16 cellular contexts compared by ENCODE assay signal in genomic region chr10:123759496-123760070, GRCh38.
DNase-seq lines count a peak whose midpoint lies in the region; TF ChIP-seq lines count a peak whose summit lies in the region.
"Had no signal": no experiment of that assay in that cellular context is flagged by ENCODE, and none has a peak within 500 bp of the region (broad histone marks: within the 10 kb centered on the region; RNA-seq: fewer than 3 reads in every experiment).

No MANE protein-coding gene starts in this region.

- H3K27ac ChIP-seq in neuronal stem cell (replicated peaks; ENCODE audit: low read length) (peak overlapping the region; percentile 49), GM23248 (no peak overlapping the region), SK-N-SH (ENCODE audit: low read depth in 2 of 2, low read length in 1 of 2) (no peak overlapping the region)

- H3K4ac ChIP-seq in neuronal stem cell (ENCODE audit: low read length), result no peak overlapping the region

- in situ Hi-C loops in GM23248 (cut with MboI), result no loop called here

- no peaks in the 10 kb centered on the region for H3K9me2 ChIP-seq in GM23248 (ENCODE audit: insufficient read depth)
- H3K9me2 ChIP-seq in SK-N-SH, result no peaks in the 10 kb centered on the region

- WGBS in neuronal stem cell (ENCODE audit: extremely low coverage in 2 of 2, insufficient read length in 2 of 2, insufficient replicate concordance in 1 of 2), 2 donors, result no CpG with 5 or more reads among the region's 8 CpGs
- WGBS in GM23248 (ENCODE audit: low coverage in 1 of 2, low lambda C conversion rate in 2 of 2, missing lambda C conversion rate in 2 of 2), 2 experiments, result 67 to 69% methylated on average over 8 of the region's 8 CpGs
- 33% methylated on average over 8 of the region's 8 CpGs for WGBS in SK-N-SH (ENCODE audit: low lambda C conversion rate)

- peak; percentile 19 for DNase-seq in ELF-1 (ENCODE audit: low read depth, low spot score)
- peak; percentile 60 for DNase-seq in NCI-H748 (lab: John Stamatoyannopoulos, UW; ENCODE audit: unreplicated experiment)
- peak; percentile 69 for DNase-seq in islet precursor cell
- peak; percentile 36 for DNase-seq in neuronal stem cell (ENCODE audit: low spot score)
- DNase-seq in stimulated activated CD4-positive, alpha-beta T cell treated with anti-CD3 and anti-CD28 coated beads, Interleukin-4, amount 100 ng/mL, for 4 hours, result no peak
- no peak for DNase-seq in GM23248
- no peak for DNase-seq in OCI-M2 (lab: John Stamatoyannopoulos, UW; ENCODE audit: unreplicated experiment)
- DNase-seq in SK-N-SH, result no peak
- DNase-seq: BE2C; CD8-positive, alpha-beta T cell; EL; NCI-H1436; NCI-H2029 treated with DMSO at 0.1 percent for 48 hours; NCI-H446 treated with DMSO at 0.1 percent for 48 hours; SW 1271 had no signal

- no peaks in the 10 kb centered on the region for H3K79me2 ChIP-seq in GM23248 (ENCODE audit: insufficient read depth)
- H3K79me2 ChIP-seq in SK-N-SH (ENCODE audit: insufficient read depth), result no peaks in the 10 kb centered on the region

- no peaks in the 10 kb centered on the region for H3K9me3 ChIP-seq in neuronal stem cell (replicated peaks in 1 of 2; ENCODE audit: control insufficient read depth in 2 of 2, insufficient read depth in 1 of 2, low read depth in 1 of 2, low read length in 2 of 2)
- no peaks in the 10 kb centered on the region for H3K9me3 ChIP-seq in GM23248 (ENCODE audit: low read depth)
- H3K9me3 ChIP-seq in SK-N-SH, result no peaks in the 10 kb centered on the region
- H3K9me3 ChIP-seq: BE2C, HAP-1 had no signal

- H3K4me2 ChIP-seq in neuronal stem cell (ENCODE audit: insufficient read depth, low read length, poor library complexity, severe bottlenecking) (no peak overlapping the region), GM23248 (ENCODE audit: unreplicated experiment) (no peak overlapping the region), SK-N-SH (no peak overlapping the region)

- H2AK5ac ChIP-seq in neuronal stem cell (ENCODE audit: low read depth, low read length), result no peak overlapping the region

- H4K91ac ChIP-seq in neuronal stem cell (ENCODE audit: low read depth, low read length, poor library complexity), result no peak overlapping the region

- peaks cover 4 to 13% of the 10 kb centered on the region in 2 donors for H3K4me1 ChIP-seq in neuronal stem cell (ENCODE audit: control insufficient read depth in 2 of 2, insufficient read depth in 1 of 2, low read depth in 1 of 2, low read length in 2 of 2)
- H3K4me1 ChIP-seq in GM23248 (ENCODE audit: insufficient read depth), result no peaks in the 10 kb centered on the region
- H3K4me1 ChIP-seq in SK-N-SH (ENCODE audit: control insufficient read depth in 1 of 2, insufficient read depth in 2 of 2, low read depth in 1 of 2, low read length in 1 of 2), result peaks cover 0 to 6% of the 10 kb centered on the region in 2 experiments; a peak in 1 of 4 replicates
- H3K4me1 ChIP-seq: BE2C, HAP-1 had no signal

- no peak for TF ChIP-seq RAD21 in SK-N-SH (IDR thresholded peaks at IDR 0.05; ENCODE audit: low read length)

- no peak overlapping the region for H2BK12ac ChIP-seq in neuronal stem cell (ENCODE audit: low read length)

- H2BK5ac ChIP-seq in neuronal stem cell (ENCODE audit: low read length), result no peak overlapping the region

- no peak overlapping the region for H2BK15ac ChIP-seq in neuronal stem cell (ENCODE audit: low read length)

- no peak overlapping the region for H3K23ac ChIP-seq in neuronal stem cell (ENCODE audit: low read depth, low read length, poor library complexity)

- H3K27me3 ChIP-seq in neuronal stem cell (ENCODE audit: control insufficient read depth in 3 of 3, insufficient read depth in 3 of 3, low read depth in 1 of 3, low read length in 3 of 3) (no peaks in the 10 kb centered on the region), GM23248 (replicated peaks; ENCODE audit: insufficient read depth) (no peaks in the 10 kb centered on the region), SK-N-SH (ENCODE audit: insufficient read depth) (no peaks in the 10 kb centered on the region)
- H3K27me3 ChIP-seq: BE2C had no signal

- no peak overlapping the region for H2AFZ ChIP-seq in neuronal stem cell (ENCODE audit: low read length)
- H2AFZ ChIP-seq in GM23248, result no peak overlapping the region
- no peak overlapping the region for H2AFZ ChIP-seq in SK-N-SH (ENCODE audit: low read depth)

- no peak overlapping the region for H3K14ac ChIP-seq in neuronal stem cell (ENCODE audit: low read length)

- TF ChIP-seq CTCF in SK-N-SH (IDR thresholded peaks at IDR 0.05), result no peak

- no peaks in the 10 kb centered on the region for H3K36me3 ChIP-seq in neuronal stem cell (replicated peaks in 1 of 2; ENCODE audit: control insufficient read depth in 2 of 2, insufficient read depth in 2 of 2, low read length in 2 of 2)
- H3K36me3 ChIP-seq in GM23248 (ENCODE audit: low read depth), result no peaks in the 10 kb centered on the region
- H3K36me3 ChIP-seq in SK-N-SH (replicated peaks in 1 of 2; ENCODE audit: control insufficient read depth in 1 of 2, insufficient read depth in 2 of 2, low read length in 1 of 2), result no peaks in the 10 kb centered on the region
- H3K36me3 ChIP-seq: BE2C, HAP-1 had no signal

- H2BK120ac ChIP-seq in neuronal stem cell (ENCODE audit: low read depth, low read length), result no peak overlapping the region

- H4K8ac ChIP-seq in neuronal stem cell (ENCODE audit: low read depth, low read length), result no peak overlapping the region

- CTCF ChIA-PET in SK-N-SH (lab: Yijun Ruan, JAX), result interaction anchor here (1.0 kb wide), 1 partner anchor 235 kb away, joined by 4 read pairs; no protein-coding TSS in a partner anchor

- H4K20me1 ChIP-seq in GM23248 (ENCODE audit: insufficient read depth) (no peaks in the 10 kb centered on the region), SK-N-SH (ENCODE audit: insufficient read depth) (no peaks in the 10 kb centered on the region)

- H3K79me1 ChIP-seq in neuronal stem cell (ENCODE audit: low read depth, low read length), result no peaks in the 10 kb centered on the region

- H3K4me3 ChIP-seq in neuronal stem cell (ENCODE audit: low read length in 2 of 2) (no peak overlapping the region), GM23248 (no peak overlapping the region), SK-N-SH (ENCODE audit: low read depth in 2 of 2, low read length in 1 of 2) (no peak overlapping the region)
- H3K4me3 ChIP-seq: HAP-1 had no signal

- H3K18ac ChIP-seq in neuronal stem cell (ENCODE audit: low read length), result no peak overlapping the region

- H3K9ac ChIP-seq in neuronal stem cell (ENCODE audit: low read depth, low read length, poor library complexity), result no peak overlapping the region
- H3K9ac ChIP-seq in GM23248, result no peak overlapping the region
- no peak overlapping the region for H3K9ac ChIP-seq in SK-N-SH

- no peaks in the 10 kb centered on the region for H3F3A ChIP-seq in GM23248 (ENCODE audit: insufficient read depth)
- H3F3A ChIP-seq in SK-N-SH (replicated peaks; ENCODE audit: insufficient read depth), result no peaks in the 10 kb centered on the region

- POLR2A ChIA-PET in SK-N-SH (lab: Yijun Ruan, JAX), result no interaction called here

- TF ChIP-seq EP300 in SK-N-SH (IDR thresholded peaks at IDR 0.05; ENCODE audit: borderline replicate concordance in 1 of 2, low read depth in 1 of 2, low read length in 1 of 2), result no peak

TF ChIP-seq in SK-N-SH, 30 proteins besides CTCF, POLR2A, EP300 and RAD21 (continues in another document):
- TF ChIP-seq EZH2phosphoT487 (IDR thresholded peaks at IDR 0.05; ENCODE audit: borderline replicate concordance, low read depth) (no peak), USF2 (IDR thresholded peaks at IDR 0.05; ENCODE audit: borderline replicate concordance, low read depth, low read length) (no peak), GATA2 (CRISPR knock-in tag; IDR thresholded peaks at IDR 0.05) (no peak), CHD2 (IDR thresholded peaks at IDR 0.05; ENCODE audit: low read length, partially characterized antibody) (no peak), RFX5 (IDR thresholded peaks at IDR 0.05; ENCODE audit: low read length) (no peak), MXI1 (IDR thresholded peaks at IDR 0.05; ENCODE audit: low read depth, low read length) (no peak), GABPA (IDR thresholded peaks at IDR 0.05; ENCODE audit: low read depth) (no peak), SMC3 (IDR thresholded peaks at IDR 0.05; ENCODE audit: low read depth, low read length) (no peak), YY1 (IDR thresholded peaks at IDR 0.05; ENCODE audit: low read depth) (no peak), USF1 (IDR thresholded peaks at IDR 0.05; ENCODE audit: borderline replicate concordance, low read depth) (no peak), MEF2A (IDR thresholded peaks at IDR 0.05; ENCODE audit: borderline replicate concordance, low read depth) (no peak), TAF1 (IDR thresholded peaks at IDR 0.05; ENCODE audit: borderline replicate concordance, low read depth, low read length) (no peak), RXRA (IDR thresholded peaks at IDR 0.05; ENCODE audit: borderline replicate concordance, low read depth) (no peak), NRF1 (IDR thresholded peaks at IDR 0.05; ENCODE audit: low read depth, low read length) (no peak), POLR2AphosphoS5 (IDR thresholded peaks at IDR 0.05; ENCODE audit: low read depth, low read length) (no peak), NFIC (IDR thresholded peaks at IDR 0.05; ENCODE audit: borderline replicate concordance) (no peak)

Comparison
In these comparisons a context has a peak if more than half of its experiments do, and no peak if none do; other contexts are left out.
1. DNase-seq: peak in ELF-1 (single experiment), NCI-H748 (single experiment), islet precursor cell (single experiment) and neuronal stem cell (single experiment); none in stimulated activated CD4-positive, alpha-beta T cell treated with anti-CD3 and anti-CD28 coated beads, Interleukin-4, amount 100 ng/mL, for 4 hours (0 of 2), GM23248 (single experiment), OCI-M2 (single experiment) and SK-N-SH (single experiment).